Comparison of ENCODE assay signal across 21 cellular contexts in genomic region chr12:1792406-1792805, GRCh38. TPM values are rescaled to one million over a fixed set of nuclear protein-coding genes. Genes with fewer than 3 reads are reported as not detected.
"Had no signal": no experiment of that assay in that cellular context is flagged by ENCODE, and none has a peak within 500 bp of the region (broad histone marks: within the 10 kb centered on the region; RNA-seq: fewer than 3 reads in every experiment).

No MANE protein-coding gene starts in this region.

- H3K4me3 ChIP-seq: colonic mucosa, skin epidermis, testis, upper lobe of left lung had no signal

- H3K36me3 ChIP-seq: colonic mucosa had no signal

- H3K36me3 Mint-ChIP-seq: natural killer cell treated with Interleukin-12 subunit alpha and Interleukin-12 subunit beta and Interleukin-15 and Interleukin-18, amount 100 ng/mL, for 72 hours had no signal

- H3K27me3 Mint-ChIP-seq: natural killer cell treated with Interleukin-12 subunit alpha and Interleukin-12 subunit beta and Interleukin-15 and Interleukin-18, amount 100 ng/mL, for 72 hours had no signal

- DNase-seq: activated CD4-positive, alpha-beta T cell treated with anti-CD3 and anti-CD28 coated beads, Interleukin-2, amount 50 U/mL, for 4 hours; activated CD4-positive, CD25-positive, alpha-beta regulatory T cell; activated gamma-delta T cell treated with Interleukin-2 at 50 U/mL for 16 hours; activated T-cell treated with anti-CD3 and anti-CD28 coated beads, Interleukin-2, amount 50 U/mL, for 48 hours; colonic mucosa; effector memory CD4-positive, alpha-beta T cell; foreskin melanocyte; immature natural killer cell; occipital lobe; SHP77 treated with DMSO at 0.1 percent for 48 hours; stimulated activated CD4-positive, alpha-beta T cell treated with anti-CD3 and anti-CD28 coated beads, Interleukin-4, amount 100 ng/mL, for 24 hours; stimulated activated naive CD8-positive, alpha-beta T cell treated with anti-CD3 and anti-CD28 coated beads, Interleukin-15, Interleukin-2, amounts not matched to agents 100 U/mL and 50 U/mL, for 24 hours; T-helper 2 cell; testis; upper lobe of left lung had no signal

- H3K27me3 ChIP-seq: colonic mucosa, testis, upper lobe of left lung had no signal

- H3K9me3 ChIP-seq: colonic mucosa, testis, upper lobe of left lung had no signal

- ATAC-seq: natural killer cell treated with Interleukin-12 subunit alpha and Interleukin-12 subunit beta and Interleukin-15 and Interleukin-18, amount 100 ng/mL, for 72 hours; stimulated activated naive CD8-positive, alpha-beta T cell treated with anti-CD3 and anti-CD28 coated beads, Interleukin-15, Interleukin-2, amounts not matched to agents 100 U/mL and 50 U/mL, for 24 hours had no signal

- H3K4me3 Mint-ChIP-seq: immature natural killer cell; natural killer cell treated with Interleukin-12 subunit alpha and Interleukin-12 subunit beta and Interleukin-15 and Interleukin-18, amount 100 ng/mL, for 72 hours had no signal

- H3K9me3 Mint-ChIP-seq: immature natural killer cell; natural killer cell treated with Interleukin-12 subunit alpha and Interleukin-12 subunit beta and Interleukin-15 and Interleukin-18, amount 100 ng/mL, for 72 hours had no signal

- H3K27ac ChIP-seq: colonic mucosa, testis had no signal

RNA-seq across cellular contexts. Expression of gene LRTM2, which starts 28.0 kb away (rescaled TPM):
- total RNA-seq: colonic mucosa; fibroblast of lung; lower leg skin; mesenteric fat pad; natural killer cell treated with Interleukin-12 subunit alpha and Interleukin-12 subunit beta and Interleukin-15 and Interleukin-18, amount 100 ng/mL, for 72 hours; posterior vena cava; upper lobe of left lung had no signal
